Comparison of ENCODE assay signal across 8 cellular contexts in genomic region chr2:229273384-229274338, GRCh38. TPM values are rescaled to one million over a fixed set of nuclear protein-coding genes. Genes with fewer than 3 reads are reported as not detected.
DNase-seq lines count a peak whose midpoint lies in the region; ATAC-seq, FAIRE-seq and TF ChIP-seq lines count a peak whose summit lies in the region.

No MANE protein-coding gene starts in this region.

- peak; percentile 69 to 77 (median 77) for TF ChIP-seq CTCF in GM12878 (IDR thresholded peaks at IDR 0.05 in 2 of 3, conservative IDR thresholded peaks at IDR 0.05 in 1 of 3; ENCODE audit: control insufficient read depth in 2 of 3, extremely low read depth in 1 of 3, insufficient read depth in 1 of 3, low read depth in 3 of 3, low read length in 3 of 3)
- TF ChIP-seq CTCF in gastrocnemius medialis (IDR thresholded peaks at IDR 0.05 in 4 of 5, conservative IDR thresholded peaks at IDR 0.05 in 1 of 5), result peak in 4 of 5 experiments; percentile 18 to 67 (median 48)

- no peak overlapping the region for H2AFZ ChIP-seq in GM12878 (ENCODE audit: control insufficient read depth, low read depth, low read length)

- ATAC-seq in GM18867 (IDR thresholded peaks at IDR 0.05; ENCODE audit: unreplicated experiment) (peak; percentile 86), HG03280 (IDR thresholded peaks at IDR 0.05; ENCODE audit: unreplicated experiment) (peak; percentile 66), GM12878 (peak; percentile 89), gastrocnemius medialis (peak; percentile 75 to 81)

- TF ChIP-seq EP300 in GM12878 (IDR thresholded peaks at IDR 0.05; ENCODE audit: borderline replicate concordance in 1 of 2, control insufficient read depth in 1 of 2, low read depth in 2 of 2, low read length in 2 of 2), result no peak

- POLR2A ChIA-PET in GM12878 (lab: Charles Lee), result no interaction called here

- TF ChIP-seq POLR2A in GM12878 (IDR thresholded peaks at IDR 0.05; ENCODE audit: low read depth, low read length), result no peak
- no peak for TF ChIP-seq POLR2A in gastrocnemius medialis (IDR thresholded peaks at IDR 0.05)

- peak; percentile 55 for TF ChIP-seq RAD21 in GM12878 (IDR thresholded peaks at IDR 0.05; ENCODE audit: insufficient read depth, low read depth, low read length)

- peak; percentile 44 for FAIRE-seq in GM12878 (lab: Jason Lieb, UNC)

- H3K4me3 ChIP-seq in GM12878 (no peak overlapping the region), gastrocnemius medialis (peak overlapping the region in 3 of 4 donors; percentile 26 to 42 (median 34))

- no peak overlapping the region for H3K9ac ChIP-seq in GM12878 (ENCODE audit: control insufficient read depth, insufficient read depth, low read length)

- no peaks in the 10 kb centered on the region for H3K79me2 ChIP-seq in GM12878 (ENCODE audit: control insufficient read depth, insufficient read depth, low read length)

- BruUV-seq in GM12878 (replicated peaks; lab: Mats Ljungman, UMichigan), result no TSS peak

- H3K27ac ChIP-seq in GM12878 (ENCODE audit: control insufficient read depth, insufficient read depth) (no peak overlapping the region), gastrocnemius medialis (peak overlapping the region in 1 of 4 donors; percentile 54)

- WGBS in GM12878 (ENCODE audit: insufficient coverage, insufficient replicate concordance, low lambda C conversion rate, missing lambda C conversion rate), result 12% methylated on average over 11 of the region's 11 CpGs

- CTCF ChIA-PET in GM12878 (lab: Yijun Ruan, JAX), result interaction anchor here (0.6 to 3.3 kb wide), 17 partner anchors 7 to 1383 kb away, joined by 3 to 16 read pairs (median 4); no protein-coding TSS in a partner anchor

- H3K27me3 ChIP-seq in GM12878 (replicated peaks in 1 of 2; ENCODE audit: control insufficient read depth in 2 of 2, insufficient read depth in 2 of 2, low read length in 1 of 2), result peaks cover 0 to 3% of the 10 kb centered on the region in 2 experiments; a peak in 2 of 4 replicates
- no peaks in the 10 kb centered on the region for H3K27me3 ChIP-seq in gastrocnemius medialis

- SMC1A ChIA-PET in GM12878 (lab: Charles Lee; ENCODE audit: uncharacterized antibody, unreplicated experiment), result interaction anchor here (0.9 to 2.6 kb wide), 4 partner anchors 24 to 1384 kb away, joined by 3 to 7 read pairs (median 4); no protein-coding TSS in a partner anchor

- intact Hi-C loops in GM12878 (cut with micrococcal nuclease; ENCODE audit: unreplicated experiment), result loop anchor here (1.0 to 5.0 kb wide), 2 partner anchors 140 to 1381 kb away; no protein-coding TSS in a partner anchor
- intact Hi-C loops in gastrocnemius medialis (cut with DNase I; ENCODE audit: low total_unique reads), result loop anchor here (1.0 to 10.0 kb wide), 3 partner anchors 140 to 579 kb away; no protein-coding TSS in a partner anchor

- in situ Hi-C loops in GM12878 (cut with MboI) (no loop called here), gastrocnemius medialis (cut with MboI; ENCODE audit: low sequenced_read_pairs in 4 of 4) (loop anchor here in 3 of 4 donors (10.0 kb wide), 3 partner anchors 139 to 599 kb away; no protein-coding TSS in a partner anchor)

- H3K36me3 ChIP-seq in GM12878 (ENCODE audit: control insufficient read depth in 2 of 2, insufficient read depth in 2 of 2, low read length in 1 of 2) (no peaks in the 10 kb centered on the region), gastrocnemius medialis (no peaks in the 10 kb centered on the region)

- RAD21 ChIA-PET in GM12878 (lab: Charles Lee; ENCODE audit: unreplicated experiment), result interaction anchor here (0.6 to 1.7 kb wide), 3 partner anchors 575 to 1888 kb away, joined by 3 to 7 read pairs (median 3); no protein-coding TSS in a partner anchor

- peak; percentile 79 for DNase-seq in AG20443 (ENCODE audit: low spot score)
- DNase-seq in NCI-H2227 treated with DMSO at 0.1 percent for 48 hours (lab: John Stamatoyannopoulos, UW), result peak; percentile 19
- DNase-seq in GM12878 (ENCODE audit: low read depth, low spot score), result peak; percentile 11
- DNase-seq in iPS DF 19.7 (ENCODE audit: low read depth, low spot score), result peak; percentile 80
- peak in 1 of 2 donors; percentile 13 for DNase-seq in gastrocnemius medialis
- DNase-seq in cortex of kidney (lab: John Stamatoyannopoulos, UW), result no peak

- no peaks in the 10 kb centered on the region for H3K4me1 ChIP-seq in GM12878 (ENCODE audit: control insufficient read depth, insufficient read depth, low read length)
- H3K4me1 ChIP-seq in gastrocnemius medialis, result peaks cover 0 to 3% of the 10 kb centered on the region in 2 donors

- no peak overlapping the region for H3K4me2 ChIP-seq in GM12878 (ENCODE audit: control insufficient read depth, insufficient read depth)

- no peaks in the 10 kb centered on the region for H4K20me1 ChIP-seq in GM12878 (ENCODE audit: control insufficient read depth, insufficient read depth)

- H3K9me3 ChIP-seq in GM12878 (replicated peaks; ENCODE audit: control insufficient read depth, insufficient read depth, low read length) (no peaks in the 10 kb centered on the region), gastrocnemius medialis (no peaks in the 10 kb centered on the region)

TF ChIP-seq in GM12878, 131 proteins besides CTCF, POLR2A, EP300 and RAD21:
- no peak for TF ChIP-seq YBX1 (IDR thresholded peaks at IDR 0.05)
- no peak for TF ChIP-seq TCF7 (IDR thresholded peaks at IDR 0.05; ENCODE audit: borderline replicate concordance)
- peak; percentile 69; the same call in 1 of the 2 replicates for TF ChIP-seq SMC3 (IDR thresholded peaks at IDR 0.05; ENCODE audit: borderline replicate concordance, low read length)
- TF ChIP-seq TARDBP (IDR thresholded peaks at IDR 0.05; ENCODE audit: borderline replicate concordance), result no peak

RNA-seq across cellular contexts. Expression of gene PID1, which starts 2.6 kb away (rescaled TPM):
- total RNA-seq in GM12878 (2013; cell fraction: nucleolus; rRNA removed), result not detected in 2 replicates
- total RNA-seq in GM12878 (2014; rRNA removed) (not detected in 2 replicates), GM12878 (2014; rRNA removed; fragmentation: Illumina TruSeq; extraction: Trizol) (not detected in 2 replicates), GM12878 (2021) (not detected in 2 replicates), gastrocnemius medialis (10 to 100 TPM; 11.3 to 24.3 (median 19.5) TPM)
- polyA plus RNA-seq in GM12878 (2011; ENCODE audit: low read depth), result not detected
- polyA plus RNA-seq in GM12878 (2011; rRNA removed) (not detected in 2 replicates), GM12878 (2014; fragmentation: Illumina TruSeq; extraction: Trizol) (not detected in 2 replicates), GM12878 (2014; fragmentation: Nextera tagmentation; extraction: Ambion mirVana) (not detected), GM12878 (2014; rRNA removed) (not detected in 2 replicates), GM12878 (2016; fragmentation: Nextera tagmentation; extraction: Ambion mirVana) (not detected)
- polyA plus RNA-seq in GM12878 (2011; cell fraction: cytosol; rRNA removed), result not detected in 2 replicates
- polyA plus RNA-seq in GM12878 (2011; cell fraction: nucleus; rRNA removed), result not detected in 2 replicates
- polyA plus RNA-seq in GM12878 (2012), result not detected in 2 replicates
- polyA minus RNA-seq in GM12878 (2011; rRNA and poly(A)+ RNA removed), result not detected in 2 replicates
- not detected in 2 replicates for polyA minus RNA-seq in GM12878 (2011; cell fraction: cytosol; rRNA and poly(A)+ RNA removed)
- not detected in 2 replicates for polyA minus RNA-seq in GM12878 (2011; cell fraction: nucleus; rRNA and poly(A)+ RNA removed)

Comparison
In these comparisons a context has a peak if more than half of its experiments do, and no peak if none do; other contexts are left out.
1. RNA of gene PID1, which starts 2.6 kb away (total RNA-seq): 11.3 to 24.3 TPM in gastrocnemius medialis; not detected in GM12878; every median in the first group is over 10 times any median in the second.
2. Peak in every context shown above with its lines, with median percentiles within 50 percentile points of each other: ATAC-seq.